ENCODE assay signal across 8 cellular contexts in genomic region chr22:19714320-19715252, GRCh38. TPM values are rescaled to one million over a fixed set of nuclear protein-coding genes. Genes with fewer than 3 reads are reported as not detected.
DNase-seq lines count a peak whose midpoint lies in the region; ATAC-seq and TF ChIP-seq lines count a peak whose summit lies in the region.

SEPTIN5 (plus strand) TSS chr22:19714503; CDS start chr22:19714589, 86 bp downstream.

- H3K36me3 ChIP-seq in GM23338 (ENCODE audit: insufficient read depth) (no peaks in the 10 kb centered on the region), cardiac muscle cell (no peaks in the 10 kb centered on the region), psoas muscle (ENCODE audit: insufficient read depth in 1 of 2, low read depth in 1 of 2) (no peaks in the 10 kb centered on the region)

- 1 to 5% (median 4%) methylated on average over 36 to 104 of the region's 104 CpGs for WGBS in psoas muscle, 3 donors

- H3K9me3 Mint-ChIP-seq in GM23338 = no peaks in the 10 kb centered on the region
- H3K9me3 Mint-ChIP-seq in activated CD4-positive, alpha-beta memory T cell treated with anti-CD3 and anti-CD28 coated beads for 36 hours = no peaks in the 10 kb centered on the region

- peaks cover 45% of the 10 kb centered on the region for H3K27me3 Mint-ChIP-seq in GM23338 (ENCODE audit: insufficient read depth, low read depth, poor library complexity)
- H3K27me3 Mint-ChIP-seq in activated CD4-positive, alpha-beta memory T cell treated with anti-CD3 and anti-CD28 coated beads for 36 hours = peaks cover 18% of the 10 kb centered on the region

- H3K79me2 ChIP-seq in GM23338 (replicated peaks; ENCODE audit: insufficient read depth) = no peaks in the 10 kb centered on the region

- no peaks in the 10 kb centered on the region for H3K9me3 ChIP-seq in cardiac muscle cell (ENCODE audit: low read depth)
- H3K9me3 ChIP-seq in psoas muscle = no peaks in the 10 kb centered on the region

- no peak for DNase-seq in GM23338 (ENCODE audit: low spot score)
- DNase-seq in activated CD4-positive, alpha-beta memory T cell treated with anti-CD3 and anti-CD28 coated beads for 36 hours = no peak
- peak in 1 of 2 donors; percentile 33 for DNase-seq in cardiac muscle cell (ENCODE audit: low read depth in 1 of 2, low spot score in 1 of 2)
- DNase-seq in psoas muscle = peak; percentile 22 to 52
- no peak for DNase-seq in LoVo (ENCODE audit: low spot score)
- no peak for DNase-seq in SK-N-DZ (ENCODE audit: low spot score)

- ATAC-seq in GM23338 (0 out of 3 replicates have a peak, but pooled peaks have one; percentile 4), psoas muscle (peak in 1 of 4 donors; percentile 2), HG03139 (IDR thresholded peaks at IDR 0.05; ENCODE audit: unreplicated experiment) (no peak), HG02642 (IDR thresholded peaks at IDR 0.05; ENCODE audit: poor library complexity, unreplicated experiment) (no peak)

- H3K4me1 ChIP-seq in GM23338 (ENCODE audit: insufficient read depth) = peaks cover 4% of the 10 kb centered on the region; the same call in 1 of the 2 replicates
- peaks cover 7% of the 10 kb centered on the region for H3K4me1 ChIP-seq in cardiac muscle cell (ENCODE audit: low read depth)
- H3K4me1 ChIP-seq in psoas muscle = peaks cover 12% of the 10 kb centered on the region

- CTCF ChIA-PET in activated CD4-positive, alpha-beta memory T cell treated with anti-CD3 and anti-CD28 coated beads for 36 hours (lab: Charles Lee) = interaction anchor here (2.7 kb wide), 1 partner anchor 35 kb away, joined by 11 read pairs; no protein-coding TSS in a partner anchor

- peak within 1 kb of the TSS; percentile 83 for H3K4me2 ChIP-seq in GM23338

- H2AFZ ChIP-seq in GM23338 = peak within 1 kb of the TSS; percentile 87; the same call in 1 of the 2 replicates

- POLR2A ChIA-PET in activated CD4-positive, alpha-beta memory T cell treated with anti-CD3 and anti-CD28 coated beads for 36 hours (lab: Charles Lee) = no interaction called here

- H3K27ac ChIP-seq in GM23338 (ENCODE audit: low read depth) = no peak within 1 kb of the TSS
- H3K27ac ChIP-seq in cardiac muscle cell = no peak within 1 kb of the TSS
- no peak within 1 kb of the TSS for H3K27ac ChIP-seq in psoas muscle

- H3K27ac Mint-ChIP-seq in GM23338 = no peak within 1 kb of the TSS
- no peak within 1 kb of the TSS for H3K27ac Mint-ChIP-seq in activated CD4-positive, alpha-beta memory T cell treated with anti-CD3 and anti-CD28 coated beads for 36 hours

- no peaks in the 10 kb centered on the region for H4K20me1 ChIP-seq in GM23338 (replicated peaks; ENCODE audit: insufficient read depth)

- no peaks in the 10 kb centered on the region for H3K9me2 ChIP-seq in GM23338 (ENCODE audit: insufficient read depth)

- TF ChIP-seq CTCF in GM23338 (conservative IDR thresholded peaks at IDR 0.05; ENCODE audit: low read depth in 2 of 2) (no peak), cardiac muscle cell (IDR thresholded peaks at IDR 0.05; ENCODE audit: low read depth, low read length) (no peak), psoas muscle (IDR thresholded peaks at IDR 0.05) (no peak)

- H3K4me3 ChIP-seq in GM23338 = peak within 1 kb of the TSS; percentile 61
- peak within 1 kb of the TSS; percentile 56 for H3K4me3 ChIP-seq in cardiac muscle cell
- H3K4me3 ChIP-seq in psoas muscle = peak within 1 kb of the TSS; percentile 70

- H3K27me3 ChIP-seq in GM23338 (ENCODE audit: insufficient read depth) (peaks cover 62% of the 10 kb centered on the region), cardiac muscle cell (peaks cover 39% of the 10 kb centered on the region), psoas muscle (ENCODE audit: insufficient read depth in 3 of 3, low read length in 2 of 3) (peaks cover 0 to 9% (median 2%) of the 10 kb centered on the region in 3 donors)

- no peaks in the 10 kb centered on the region for H3K36me3 Mint-ChIP-seq in GM23338 (ENCODE audit: low read depth)
- H3K36me3 Mint-ChIP-seq in activated CD4-positive, alpha-beta memory T cell treated with anti-CD3 and anti-CD28 coated beads for 36 hours = no peaks in the 10 kb centered on the region

- no peaks in the 10 kb centered on the region for H3F3A ChIP-seq in GM23338 (replicated peaks; ENCODE audit: low read depth)

- H3K4me3 Mint-ChIP-seq in GM23338 = peak within 1 kb of the TSS; percentile 64
- H3K4me3 Mint-ChIP-seq in activated CD4-positive, alpha-beta memory T cell treated with anti-CD3 and anti-CD28 coated beads for 36 hours = peak within 1 kb of the TSS; percentile 29

- H3K4me1 Mint-ChIP-seq in GM23338 = peaks cover 8% of the 10 kb centered on the region
- H3K4me1 Mint-ChIP-seq in activated CD4-positive, alpha-beta memory T cell treated with anti-CD3 and anti-CD28 coated beads for 36 hours (ENCODE audit: low read depth) = peaks cover 8% of the 10 kb centered on the region

- intact Hi-C loops in activated CD4-positive, alpha-beta memory T cell treated with anti-CD3 and anti-CD28 coated beads for 36 hours (cut with micrococcal nuclease) = loop anchor here (1.0 to 10.0 kb wide), 2 partner anchors 40 to 70 kb away; no protein-coding TSS in a partner anchor
- intact Hi-C loops in psoas muscle (cut with DNase I) = no loop called here

TF ChIP-seq in GM23338, 12 proteins besides CTCF, POLR2A, EP300 and RAD21 (continues in another document):
- TF ChIP-seq ZNF462 (CRISPR knock-in tag; IDR thresholded peaks at IDR 0.05) = no peak
- no peak for TF ChIP-seq ZNF331 (CRISPR knock-in tag; IDR thresholded peaks at IDR 0.05; ENCODE audit: low read depth)
- TF ChIP-seq JUNB (IDR thresholded peaks at IDR 0.05; ENCODE audit: unreplicated experiment) = no peak
- TF ChIP-seq EZH2phosphoT487 (IDR thresholded peaks at IDR 0.05; ENCODE audit: unreplicated experiment) = no peak
- no peak for TF ChIP-seq STAT1 (IDR thresholded peaks at IDR 0.05; ENCODE audit: unreplicated experiment)
- no peak for TF ChIP-seq NANOG (IDR thresholded peaks at IDR 0.05; ENCODE audit: borderline replicate concordance)

RNA-seq across cellular contexts. Expression of gene SEPTIN5, which starts in this region (rescaled TPM):
- 7.7 and 17.2 TPM in 2 replicates for total RNA-seq in GM23338 (2014; rRNA removed; shearing (Covaris generic))
- polyA plus RNA-seq in GM23338 (2016; fragmentation: Nextera tagmentation; extraction: Ambion mirVana) = 4.3 and 5.6 TPM in 2 replicates
- total RNA-seq in activated CD4-positive, alpha-beta memory T cell treated with anti-CD3 and anti-CD28 coated beads for 36 hours = under 1 TPM; 0.41 to 0.43 TPM
- 165 and 303 TPM in 2 replicates for total RNA-seq in cardiac muscle cell
- 129 and 260 TPM in 2 replicates for polyA plus RNA-seq in cardiac muscle cell
- 10 to 100 TPM in 1 of 4 donors, 1 to 10 TPM in 3; 6.0 to 10.9 (median 8.3) TPM for total RNA-seq in psoas muscle
- 1 to 10 TPM; 3.7 to 7.0 (median 4.8) TPM for polyA plus RNA-seq in psoas muscle
- 50.3 and 194 TPM in 2 replicates for polyA plus RNA-seq in SK-N-DZ (2014; cell fraction: cytosol; rRNA removed)
- 107 and 111 TPM in 2 replicates for polyA plus RNA-seq in SK-N-DZ (2014; cell fraction: nucleus; rRNA removed)

Comparison
In these comparisons a context has a peak if more than half of its experiments do, and no peak if none do; other contexts are left out.
1. RNA of gene SEPTIN5 (polyA plus RNA-seq): 129 to 260 TPM in cardiac muscle cell; 3.7 to 7.0 TPM in psoas muscle and 4.3 to 5.6 TPM in GM23338; every median in the first group is over 10 times any median in the second.
2. DNase-seq: peak in psoas muscle (2 of 2); none in GM23338 (single experiment), activated CD4-positive, alpha-beta memory T cell treated with anti-CD3 and anti-CD28 coated beads for 36 hours (single experiment), LoVo (single experiment) and SK-N-DZ (single experiment).
3. Peak in every context shown above with its lines, with median percentiles within 50 percentile points of each other: H3K4me3 ChIP-seq.